In the genomic region with DNA sequence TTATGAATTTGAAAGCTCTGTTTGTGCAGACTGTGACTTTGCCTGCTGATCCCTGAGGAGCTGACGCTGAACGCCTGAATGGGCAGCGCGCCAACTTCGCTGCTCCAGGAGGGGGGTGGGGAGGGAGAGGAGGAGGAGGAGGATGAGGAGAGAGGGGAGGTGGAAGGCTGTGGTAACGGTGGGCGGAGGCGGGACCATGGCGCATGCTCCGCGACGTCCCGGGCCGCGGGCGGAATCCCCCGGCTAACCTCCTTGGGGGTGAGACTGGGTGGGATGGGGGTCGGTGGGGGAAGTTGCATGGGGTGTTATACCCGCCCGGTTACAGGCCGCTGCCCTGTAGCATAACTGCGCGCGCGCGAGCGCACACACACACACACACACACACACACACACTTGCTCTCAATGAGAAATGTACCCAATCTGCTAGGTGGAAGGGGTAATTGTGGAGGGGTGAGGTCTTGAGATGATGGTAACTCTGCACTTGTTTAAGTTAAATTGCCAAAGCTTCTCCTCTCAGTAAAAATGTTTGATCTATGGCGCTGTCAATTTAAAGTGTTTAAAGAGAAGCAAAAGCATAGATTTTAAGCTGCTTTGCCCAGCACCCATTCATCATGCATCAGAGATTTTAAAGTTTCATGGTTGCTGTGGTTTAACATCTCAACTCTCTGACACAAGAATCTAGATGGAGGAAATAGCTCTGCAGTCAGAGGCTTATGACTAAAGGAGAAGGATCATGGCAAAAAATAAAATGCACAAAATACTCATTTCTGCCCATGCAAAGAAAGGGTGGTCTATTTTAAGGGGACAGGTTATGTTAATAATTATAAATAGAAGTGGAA, we compare ENCODE assay signal across 8 cellular contexts.
DNase-seq lines count a peak whose midpoint lies in the region; ATAC-seq and TF ChIP-seq lines count a peak whose summit lies in the region.

No MANE protein-coding gene starts in this region.

- peak overlapping the region; percentile 63 for H3K4me3 ChIP-seq in gastroesophageal sphincter
- peak overlapping the region; percentile 30 for H3K4me3 ChIP-seq in neuron (ENCODE audit: low read length)

- WGBS in gastroesophageal sphincter (ENCODE audit: low coverage in 1 of 2), 2 donors, result 2 to 8% methylated on average over 9 to 11 of the region's 28 CpGs

- no peak for TF ChIP-seq CTCF in gastroesophageal sphincter (IDR thresholded peaks at IDR 0.05)

- DNase-seq in GM04503 (ENCODE audit: low read depth) (peak; percentile 42), NAMALWA (ENCODE audit: low spot score) (peak; percentile 82), NCI-H1105 treated with DMSO at 0.1 percent for 48 hours (lab: John Stamatoyannopoulos, UW) (no peak), NCI-H1436 treated with DMSO at 0.1 percent for 48 hours (lab: John Stamatoyannopoulos, UW) (no peak)

- peaks cover 4% of the 10 kb centered on the region for H3K4me1 Mint-ChIP-seq in activated T-helper 17 cell treated with anti-CD3 and anti-CD28 coated beads, Interleukin-2, amount 50 U/mL, for 72 hours

- H3K9me3 ChIP-seq in gastroesophageal sphincter, result no peaks in the 10 kb centered on the region
- peaks cover 2% of the 10 kb centered on the region for H3K9me3 ChIP-seq in neuron (ENCODE audit: low read length)

- no peaks in the 10 kb centered on the region for H3K9me3 Mint-ChIP-seq in activated T-helper 17 cell treated with anti-CD3 and anti-CD28 coated beads, Interleukin-2, amount 50 U/mL, for 72 hours

- no peaks in the 10 kb centered on the region for H3K36me3 Mint-ChIP-seq in activated T-helper 17 cell treated with anti-CD3 and anti-CD28 coated beads, Interleukin-2, amount 50 U/mL, for 72 hours (ENCODE audit: low read depth)

- H3K4me3 Mint-ChIP-seq in activated T-helper 17 cell treated with anti-CD3 and anti-CD28 coated beads, Interleukin-2, amount 50 U/mL, for 72 hours, result peak overlapping the region; percentile 80

- peaks cover 0 to 21% (median 4%) of the 10 kb centered on the region in 3 donors for H3K4me1 ChIP-seq in gastroesophageal sphincter
- H3K4me1 ChIP-seq in neuron (ENCODE audit: insufficient read depth, low read length), result peaks cover 18% of the 10 kb centered on the region

- peak overlapping the region in 2 of 4 donors; percentile 20 to 69 for H3K27ac ChIP-seq in gastroesophageal sphincter

- H3K27me3 ChIP-seq in gastroesophageal sphincter (peaks cover 3% of the 10 kb centered on the region), neuron (ENCODE audit: insufficient read depth, low read length) (peaks cover 79% of the 10 kb centered on the region)

- H2AFZ ChIP-seq in neuron (ENCODE audit: low read depth, low read length), result no peak overlapping the region

- H3K36me3 ChIP-seq in gastroesophageal sphincter (no peaks in the 10 kb centered on the region), neuron (ENCODE audit: insufficient read depth, low read length) (no peaks in the 10 kb centered on the region)

- ATAC-seq in GM21786 (IDR thresholded peaks at IDR 0.05; ENCODE audit: unreplicated experiment), result peak; percentile 81
- ATAC-seq in activated T-helper 17 cell treated with anti-CD3 and anti-CD28 coated beads, Interleukin-2, amount 50 U/mL, for 72 hours (replicated peaks), result peak; percentile 72
- peak; percentile 62 for ATAC-seq in gastroesophageal sphincter

- TF ChIP-seq EP300 in gastroesophageal sphincter (IDR thresholded peaks at IDR 0.05), result no peak

- H3K27me3 Mint-ChIP-seq in activated T-helper 17 cell treated with anti-CD3 and anti-CD28 coated beads, Interleukin-2, amount 50 U/mL, for 72 hours, result peaks cover 48% of the 10 kb centered on the region

- H3K27ac Mint-ChIP-seq in activated T-helper 17 cell treated with anti-CD3 and anti-CD28 coated beads, Interleukin-2, amount 50 U/mL, for 72 hours, result no peak overlapping the region

- no peak for TF ChIP-seq POLR2A in gastroesophageal sphincter (IDR thresholded peaks at IDR 0.05)

Comparison
In these comparisons a context has a peak if more than half of its experiments do, and no peak if none do; other contexts are left out.
1. DNase-seq: peak in GM04503 (single experiment) and NAMALWA (single experiment); none in NCI-H1105 treated with DMSO at 0.1 percent for 48 hours (single experiment) and NCI-H1436 treated with DMSO at 0.1 percent for 48 hours (single experiment).
2. Peak in every context shown above with its lines, with median percentiles within 50 percentile points of each other: ATAC-seq.